ENCODE assay signal across 1 cellular context in the genomic region with DNA sequence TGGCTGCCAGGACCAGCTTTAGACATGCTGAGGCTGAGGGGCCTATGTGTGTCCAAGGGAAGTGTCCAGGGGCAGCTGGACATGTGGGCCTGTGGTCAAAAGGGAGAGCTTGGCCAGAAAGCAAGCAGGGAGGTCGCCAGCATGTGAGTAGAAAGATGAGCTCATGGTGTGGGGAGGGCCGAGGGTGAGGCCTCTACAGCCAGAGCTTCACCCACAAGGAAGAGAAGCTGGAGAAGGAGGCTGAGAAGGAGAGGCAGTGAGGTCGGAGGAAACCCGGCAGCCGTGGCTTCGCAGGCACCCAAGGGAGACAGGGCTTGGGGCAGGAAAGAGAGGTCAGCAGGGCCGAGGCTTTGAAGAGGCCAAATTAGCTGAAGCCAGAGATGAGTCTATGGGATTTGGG.
TF ChIP-seq lines count a peak whose summit lies in the region.

No MANE protein-coding gene starts in this region.

TF ChIP-seq in IMR-90, 13 proteins besides CTCF, POLR2A, EP300 and RAD21:
- TF ChIP-seq CEBPB (IDR thresholded peaks at IDR 0.05; ENCODE audit: low read depth, low read length) (no peak), MXI1 (IDR thresholded peaks at IDR 0.05; ENCODE audit: borderline replicate concordance, low read depth, low read length) (no peak), RCOR1 (IDR thresholded peaks at IDR 0.05; ENCODE audit: insufficient replicate concordance, low read length) (no peak), NFE2L2 (IDR thresholded peaks at IDR 0.05; ENCODE audit: low read depth, low read length) (no peak), CHD1 (IDR thresholded peaks at IDR 0.05; ENCODE audit: low read depth, low read length) (no peak), BHLHE40 (IDR thresholded peaks at IDR 0.05; ENCODE audit: low read depth, low read length) (no peak), MAFK (IDR thresholded peaks at IDR 0.05; ENCODE audit: low read depth, low read length) (no peak)
- TF ChIP-seq, protein P1, sequence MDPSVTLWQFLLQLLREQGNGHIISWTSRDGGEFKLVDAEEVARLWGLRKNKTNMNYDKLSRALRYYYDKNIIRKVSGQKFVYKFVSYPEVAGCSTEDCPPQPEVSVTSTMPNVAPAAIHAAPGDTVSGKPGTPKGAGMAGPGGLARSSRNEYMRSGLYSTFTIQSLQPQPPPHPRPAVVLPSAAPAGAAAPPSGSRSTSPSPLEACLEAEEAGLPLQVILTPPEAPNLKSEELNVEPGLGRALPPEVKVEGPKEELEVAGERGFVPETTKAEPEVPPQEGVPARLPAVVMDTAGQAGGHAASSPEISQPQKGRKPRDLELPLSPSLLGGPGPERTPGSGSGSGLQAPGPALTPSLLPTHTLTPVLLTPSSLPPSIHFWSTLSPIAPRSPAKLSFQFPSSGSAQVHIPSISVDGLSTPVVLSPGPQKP (IDR thresholded peaks at IDR 0.05; ENCODE audit: borderline replicate concordance, low read depth, low read length): no peak
- TF ChIP-seq, protein P2, sequence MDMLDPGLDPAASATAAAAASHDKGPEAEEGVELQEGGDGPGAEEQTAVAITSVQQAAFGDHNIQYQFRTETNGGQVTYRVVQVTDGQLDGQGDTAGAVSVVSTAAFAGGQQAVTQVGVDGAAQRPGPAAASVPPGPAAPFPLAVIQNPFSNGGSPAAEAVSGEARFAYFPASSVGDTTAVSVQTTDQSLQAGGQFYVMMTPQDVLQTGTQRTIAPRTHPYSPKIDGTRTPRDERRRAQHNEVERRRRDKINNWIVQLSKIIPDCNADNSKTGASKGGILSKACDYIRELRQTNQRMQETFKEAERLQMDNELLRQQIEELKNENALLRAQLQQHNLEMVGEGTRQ (IDR thresholded peaks at IDR 0.05; ENCODE audit: low read depth, low read length): no peak
